ENCODE assay signal across 29 cellular contexts in genomic region chr12:32889073-32889760, GRCh38. TPM values are rescaled to one million over a fixed set of nuclear protein-coding genes. Genes with fewer than 3 reads are reported as not detected.
DNase-seq lines count a peak whose midpoint lies in the region; ATAC-seq, FAIRE-seq and TF ChIP-seq lines count a peak whose summit lies in the region.
"Had no signal": no experiment of that assay in that cellular context is flagged by ENCODE, and none has a peak within 500 bp of the region (broad histone marks: within the 10 kb centered on the region; RNA-seq: fewer than 3 reads in every experiment).

No MANE protein-coding gene starts in this region.

- TF ChIP-seq CTCF in cardiac muscle cell (IDR thresholded peaks at IDR 0.05; ENCODE audit: low read depth, low read length) = no peak
- TF ChIP-seq CTCF in bronchial epithelial cell (IDR thresholded peaks at IDR 0.05; ENCODE audit: insufficient read depth, low read length, severe bottlenecking) = no peak
- TF ChIP-seq CTCF in hepatocyte (IDR thresholded peaks at IDR 0.05; ENCODE audit: poor library complexity) = no peak
- no peak for TF ChIP-seq CTCF in smooth muscle cell (IDR thresholded peaks at IDR 0.05; ENCODE audit: borderline replicate concordance, insufficient read depth, poor library complexity, severe bottlenecking)
- TF ChIP-seq CTCF in CD14-positive monocyte (IDR thresholded peaks at IDR 0.05) = no peak
- TF ChIP-seq CTCF in A673 (conservative IDR thresholded peaks at IDR 0.05; ENCODE audit: low read depth, low read length) = no peak

- peak overlapping the region; percentile 92 for H3K27ac ChIP-seq in cardiac muscle cell
- H3K27ac ChIP-seq in hepatocyte = peak overlapping the region; percentile 13
- H3K27ac ChIP-seq in smooth muscle cell (ENCODE audit: low read depth) = peak overlapping the region; percentile 83
- no peak overlapping the region for H3K27ac ChIP-seq in A673 (ENCODE audit: low read depth, low read length, poor library complexity, severe bottlenecking)
- H3K27ac ChIP-seq: BLaER1 treated with 17β-estradiol and CSF1 and Interleukin-3, amounts not matched to agents 10 nM and 100 nM; coronary artery; WERI-Rb-1 had no signal

- H3K9ac ChIP-seq in smooth muscle cell (ENCODE audit: low read depth) = no peak overlapping the region
- H3K9ac ChIP-seq: BLaER1 treated with 17β-estradiol and CSF1 and Interleukin-3, amounts not matched to agents 10 nM and 100 nM had no signal

- ATAC-seq in Right ventricle myocardium superior (ENCODE audit: poor library complexity) = no peak
- ATAC-seq: HCT116 had no signal

- no peak overlapping the region for H3K4me3 Mint-ChIP-seq in CD14-positive monocyte
- H3K4me3 Mint-ChIP-seq: activated CD4-positive, alpha-beta memory T cell treated with anti-CD3 and anti-CD28 coated beads, Interleukin-2, amount 10 ng/mL, durations not matched to agents 7 days and 5 days had no signal

- H3K79me2 ChIP-seq in hepatocyte (peaks cover 75% of the 10 kb centered on the region), smooth muscle cell (ENCODE audit: low read depth) (peaks cover 59% of the 10 kb centered on the region)

- H4K20me1 ChIP-seq in hepatocyte (ENCODE audit: insufficient read depth, poor library complexity, severe bottlenecking) (no peaks in the 10 kb centered on the region), smooth muscle cell (ENCODE audit: low read depth) (no peaks in the 10 kb centered on the region)
- H4K20me1 ChIP-seq: BLaER1 treated with 17β-estradiol and CSF1 and Interleukin-3, amounts not matched to agents 10 nM and 100 nM had no signal

- no TSS peak for BruUV-seq in A673 (replicated peaks; lab: Mats Ljungman, UMichigan)

- H3K36me3 Mint-ChIP-seq in CD14-positive monocyte = no peaks in the 10 kb centered on the region

- peaks cover 0 to 1% (median 0%) of the 10 kb centered on the region in 7 donors for H3K9me3 Mint-ChIP-seq in CD14-positive monocyte
- H3K9me3 Mint-ChIP-seq: activated CD4-positive, alpha-beta memory T cell treated with anti-CD3 and anti-CD28 coated beads, Interleukin-2, amount 10 ng/mL, durations not matched to agents 7 days and 5 days had no signal

- H3K27me3 ChIP-seq in cardiac muscle cell = no peaks in the 10 kb centered on the region
- H3K27me3 ChIP-seq in bronchial epithelial cell (ENCODE audit: control insufficient read depth, insufficient read depth, low read length) = no peaks in the 10 kb centered on the region
- no peaks in the 10 kb centered on the region for H3K27me3 ChIP-seq in hepatocyte
- no peaks in the 10 kb centered on the region for H3K27me3 ChIP-seq in smooth muscle cell (ENCODE audit: low read depth)
- H3K27me3 ChIP-seq in A673 (replicated peaks; ENCODE audit: insufficient read depth, low read depth, low read length, poor library complexity) = no peaks in the 10 kb centered on the region
- H3K27me3 ChIP-seq: BLaER1 treated with 17β-estradiol and CSF1 and Interleukin-3, amounts not matched to agents 10 nM and 100 nM; MG63 had no signal

- CTCF ChIA-PET in A673 (lab: Charles Lee) = no interaction called here

- H3K9me3 ChIP-seq in cardiac muscle cell (ENCODE audit: low read depth) (no peaks in the 10 kb centered on the region), hepatocyte (ENCODE audit: low read depth) (no peaks in the 10 kb centered on the region), smooth muscle cell (replicated peaks; ENCODE audit: low read depth) (no peaks in the 10 kb centered on the region), A673 (ENCODE audit: low read depth, low read length, poor library complexity, severe bottlenecking) (no peaks in the 10 kb centered on the region)
- H3K9me3 ChIP-seq: BLaER1 treated with 17β-estradiol and CSF1 and Interleukin-3, amounts not matched to agents 10 nM and 100 nM; MG63 had no signal

- no peaks in the 10 kb centered on the region for H3K27me3 Mint-ChIP-seq in CD14-positive monocyte (ENCODE audit: low read depth in 3 of 3)

- H3K4me1 ChIP-seq in cardiac muscle cell (ENCODE audit: low read depth) = peaks cover 69% of the 10 kb centered on the region
- peaks cover 36% of the 10 kb centered on the region for H3K4me1 ChIP-seq in hepatocyte (ENCODE audit: insufficient read depth)
- H3K4me1 ChIP-seq in smooth muscle cell (ENCODE audit: low read depth) = peaks cover 29% of the 10 kb centered on the region
- H3K4me1 ChIP-seq in A673 (ENCODE audit: insufficient read depth, low read length, poor library complexity, severe bottlenecking) = no peaks in the 10 kb centered on the region
- H3K4me1 ChIP-seq: BLaER1 treated with 17β-estradiol and CSF1 and Interleukin-3, amounts not matched to agents 10 nM and 100 nM had no signal

- H2AFZ ChIP-seq in hepatocyte (no peak overlapping the region), smooth muscle cell (ENCODE audit: low read depth) (peak overlapping the region; percentile 59)

- intact Hi-C loops in Right ventricle myocardium superior (cut with DNase I) (no loop called here), CD14-positive monocyte (cut with micrococcal nuclease) (no loop called here), A673 (cut with micrococcal nuclease; ENCODE audit: unreplicated experiment) (no loop called here)

- POLR2A ChIA-PET in A673 (lab: Charles Lee; ENCODE audit: low non-redundant PET) = no interaction called here

- FAIRE-seq in bronchial epithelial cell (lab: Jason Lieb, UNC) = peak; percentile 43
- FAIRE-seq: A204.1, endometrium, GM12892, small intestine had no signal

- 49% methylated on average over 5 of the region's 5 CpGs for WGBS in hepatocyte (ENCODE audit: low lambda C conversion rate, missing lambda C conversion rate)
- WGBS in smooth muscle cell (ENCODE audit: low lambda C conversion rate) = 46% methylated on average over 5 of the region's 5 CpGs

- H3K4me2 ChIP-seq in hepatocyte = peak overlapping the region; percentile 8
- H3K4me2 ChIP-seq in smooth muscle cell = peak overlapping the region; percentile 71
- H3K4me2 ChIP-seq: BLaER1 treated with 17β-estradiol and CSF1 and Interleukin-3, amounts not matched to agents 10 nM and 100 nM had no signal

- H3K4me3 ChIP-seq in cardiac muscle cell (no peak overlapping the region), bronchial epithelial cell (ENCODE audit: low read depth, low read length) (no peak overlapping the region), hepatocyte (no peak overlapping the region), smooth muscle cell (no peak overlapping the region), A673 (ENCODE audit: low read depth, low read length, poor library complexity, severe bottlenecking) (no peak overlapping the region)
- H3K4me3 ChIP-seq: BLaER1 treated with 17β-estradiol and CSF1 and Interleukin-3, amounts not matched to agents 10 nM and 100 nM; coronary artery; MG63 had no signal

- H3K9me2 ChIP-seq in hepatocyte (replicated peaks; ENCODE audit: insufficient read depth) = no peaks in the 10 kb centered on the region

- DNase-seq in cardiac muscle cell (ENCODE audit: low read depth in 1 of 2, low spot score in 1 of 2) (peak in 1 of 2 donors; percentile 94), Right ventricle myocardium superior (no peak), bronchial epithelial cell (ENCODE audit: low read depth) (peak; percentile 60), hepatocyte (ENCODE audit: low spot score) (no peak), smooth muscle cell (lab: John Stamatoyannopoulos, UW; ENCODE audit: unreplicated experiment) (no peak), CD14-positive monocyte (ENCODE audit: low spot score) (no peak), A673 (ENCODE audit: low spot score) (no peak), iPS-NIHi7 (ENCODE audit: extremely low spot score) (no peak)
- DNase-seq: activated CD4-positive, alpha-beta memory T cell treated with anti-CD3 and anti-CD28 coated beads, Interleukin-2, amount 10 ng/mL, durations not matched to agents 7 days and 5 days; activated naive CD4-positive, alpha-beta T cell; activated T-cell treated with anti-CD3 and anti-CD28 coated beads, Interleukin-2, amount 50 U/mL, for 1 hour; DMS153; foreskin melanocyte; GF-D8; IMR-90; MG63; NCI-H146; NCI-H2171 treated with DMSO at 0.1 percent for 48 hours; small intestine; stimulated activated CD4-positive, alpha-beta T cell treated with anti-CD3 and anti-CD28 coated beads, Interleukin-4, amount 100 ng/mL, for 4 hours; T-helper 2 cell; WERI-Rb-1 had no signal

- H3F3A ChIP-seq in smooth muscle cell (ENCODE audit: low read depth) = peaks cover 14% of the 10 kb centered on the region

- no peak overlapping the region for H3K27ac Mint-ChIP-seq in CD14-positive monocyte
- H3K27ac Mint-ChIP-seq: activated CD4-positive, alpha-beta memory T cell treated with anti-CD3 and anti-CD28 coated beads, Interleukin-2, amount 10 ng/mL, durations not matched to agents 7 days and 5 days had no signal

- H3K36me3 ChIP-seq in cardiac muscle cell (peaks cover 17% of the 10 kb centered on the region), bronchial epithelial cell (ENCODE audit: control insufficient read depth, insufficient read depth, low read length) (no peaks in the 10 kb centered on the region), hepatocyte (replicated peaks; ENCODE audit: insufficient read depth, low read depth) (no peaks in the 10 kb centered on the region), smooth muscle cell (ENCODE audit: low read depth) (no peaks in the 10 kb centered on the region), A673 (ENCODE audit: insufficient read depth, low read length, poor library complexity, severe bottlenecking) (no peaks in the 10 kb centered on the region)
- H3K36me3 ChIP-seq: BLaER1 treated with 17β-estradiol and CSF1 and Interleukin-3, amounts not matched to agents 10 nM and 100 nM; MG63; WERI-Rb-1 had no signal

- H3K4me1 Mint-ChIP-seq in CD14-positive monocyte = peaks cover 16% of the 10 kb centered on the region
- H3K4me1 Mint-ChIP-seq: activated CD4-positive, alpha-beta memory T cell treated with anti-CD3 and anti-CD28 coated beads, Interleukin-2, amount 10 ng/mL, durations not matched to agents 7 days and 5 days had no signal

RNA-seq across cellular contexts. Expression of gene PKP2, which starts 7.4 kb away (rescaled TPM):
- total RNA-seq in cardiac muscle cell = 362 and 376 TPM in 2 replicates
- polyA plus RNA-seq in cardiac muscle cell = 363 and 451 TPM in 2 replicates
- total RNA-seq in Right ventricle myocardium superior = 400 TPM
- total RNA-seq in bronchial epithelial cell = 53.9 and 74.5 TPM in 2 replicates
- 58.0 and 60.0 TPM in 2 replicates for total RNA-seq in hepatocyte
- polyA plus RNA-seq in hepatocyte = 62.4 and 72.1 TPM in 2 replicates
- 18.4 and 22.3 TPM in 2 replicates for total RNA-seq in smooth muscle cell
- 7.3 and 21.5 TPM in 2 replicates for polyA plus RNA-seq in smooth muscle cell
- polyA plus RNA-seq in CD14-positive monocyte = 1 to 10 TPM; 2.9 to 3.1 TPM
- 3.8 and 5.3 TPM in 2 replicates for total RNA-seq in A673 (2021)
- total RNA-seq: activated CD4-positive, alpha-beta memory T cell treated with anti-CD3 and anti-CD28 coated beads, Interleukin-2, amount 10 ng/mL, durations not matched to agents 7 days and 5 days; OCI-LY7 had no signal
